ENCODE assay signal across 8 cellular contexts in genomic region chr19:33235269-33235995, GRCh38. TPM values are rescaled to one million over a fixed set of nuclear protein-coding genes. Genes with fewer than 3 reads are reported as not detected.
DNase-seq lines count a peak whose midpoint lies in the region; ATAC-seq and TF ChIP-seq lines count a peak whose summit lies in the region.

No MANE protein-coding gene starts in this region.

- TF ChIP-seq CTCF in gastroesophageal sphincter (IDR thresholded peaks at IDR 0.05) = peak in 3 of 4 experiments; percentile 72 to 92 (median 79)

- H3K27me3 ChIP-seq in gastroesophageal sphincter = peaks cover 54% of the 10 kb centered on the region

- no peaks in the 10 kb centered on the region for H3K36me3 ChIP-seq in gastroesophageal sphincter

- H3K9me3 ChIP-seq in gastroesophageal sphincter = no peaks in the 10 kb centered on the region

- peak; percentile 65 for DNase-seq in EL
- DNase-seq in HuH-7 (ENCODE audit: low spot score) = peak; percentile 94
- DNase-seq in SHP77 (lab: John Stamatoyannopoulos, UW) = peak; percentile 61 to 69
- DNase-seq in activated T-helper 9 cell treated with anti-CD3 and anti-CD28 coated beads, Interleukin-2, amount 50 U/mL, for 16 hours (ENCODE audit: low read depth) = peak; percentile 67
- peak; percentile 60 for DNase-seq in pons (ENCODE audit: low spot score)
- DNase-seq in ureter (ENCODE audit: low spot score) = peak; percentile 80

- WGBS in gastroesophageal sphincter (ENCODE audit: low coverage in 1 of 2), 2 donors = 59% methylated on average over 9 of the region's 30 CpGs; no CpG with 5 or more reads in 1 of the 2 donors

- no peak for TF ChIP-seq EP300 in gastroesophageal sphincter (IDR thresholded peaks at IDR 0.05)

- no peak overlapping the region for H3K27ac ChIP-seq in gastroesophageal sphincter

- no peak overlapping the region for H3K4me3 ChIP-seq in gastroesophageal sphincter

- ATAC-seq in GM21526 (IDR thresholded peaks at IDR 0.05; ENCODE audit: low FRiP score, unreplicated experiment) (peak; percentile 86), gastroesophageal sphincter (peak; percentile 55)

- TF ChIP-seq POLR2A in gastroesophageal sphincter (IDR thresholded peaks at IDR 0.05) = no peak

- no peaks in the 10 kb centered on the region for H3K4me1 ChIP-seq in gastroesophageal sphincter

RNA-seq across cellular contexts. Expression of gene SLC7A10, which starts 9.8 kb away (rescaled TPM):
- total RNA-seq in gastroesophageal sphincter = not detected
- not detected for total RNA-seq in ureter

RNA-seq across cellular contexts. Expression of gene LRP3, which starts 41.3 kb away (rescaled TPM):
- total RNA-seq in gastroesophageal sphincter (10 to 100 TPM; 31.0 to 66.7 (median 38.5) TPM), ureter (15.0 TPM)
